22 cellular contexts compared by ENCODE assay signal in the genomic region with DNA sequence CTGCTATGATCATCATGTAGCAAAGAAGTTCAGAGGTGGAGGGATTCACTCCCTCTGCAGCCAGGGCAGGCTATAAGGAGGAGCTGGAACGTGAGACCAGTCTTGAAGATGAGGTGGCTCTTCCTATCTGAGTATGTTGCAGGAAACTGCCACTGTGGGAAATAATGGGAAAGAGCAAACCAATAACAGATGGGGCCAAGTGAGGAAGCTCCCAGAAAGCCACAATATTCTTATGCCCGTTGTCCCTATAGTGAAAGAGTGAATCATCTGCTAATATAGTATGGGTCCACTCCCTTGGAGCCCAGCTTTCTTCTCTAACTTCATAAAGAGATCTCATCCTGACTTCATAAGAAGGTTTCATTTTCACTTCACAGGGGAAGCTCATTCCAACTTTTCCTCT.
"Had no signal": no experiment of that assay in that cellular context is flagged by ENCODE, and none has a peak within 500 bp of the region (broad histone marks: within the 10 kb centered on the region; RNA-seq: fewer than 3 reads in every experiment).

No MANE protein-coding gene starts in this region.

- H3K9me3 ChIP-seq: breast epithelium, heart left ventricle, mucosa of descending colon, right lobe of liver, stomach, transverse colon, uterus had no signal

- DNase-seq: activated CD4-positive, alpha-beta T cell treated with anti-CD3 and anti-CD28 coated beads, Interleukin-2, amount 50 U/mL, for 4 hours; activated naive CD4-positive, alpha-beta T cell treated with Interleukin-2 at 50 U/mL for 16 hours; activated naive CD8-positive, alpha-beta T cell treated with anti-CD3 and anti-CD28 coated beads for 36 hours; activated T-cell treated with anti-CD3 and anti-CD28 coated beads, Interleukin-2, amount 50 U/mL, for 48 hours; effector memory CD4-positive, alpha-beta T cell; heart left ventricle; left colon; mucosa of descending colon; naive B cell; occipital lobe; posterior cingulate gyrus; right lobe of liver; stimulated activated CD4-positive, alpha-beta T cell treated with anti-CD3 and anti-CD28 coated beads, Interleukin-2, amount 100 ng/mL, for 24 hours; stomach; transverse colon; uterus had no signal

- H3K36me3 ChIP-seq: breast epithelium, heart left ventricle, right lobe of liver, stomach, transverse colon, uterus had no signal

- ATAC-seq: heart left ventricle; left colon; mucosa of descending colon; stimulated activated memory B cell treated with anti-CD40 and anti-IgM and Interleukin-4, amounts not matched to agents 10 μg/mL and 1 μg/mL and 100 μg/mL, for 72 hours; WTC11 had no signal

- H3K4me3 ChIP-seq: breast epithelium, heart left ventricle, mucosa of descending colon, right lobe of liver, skin epidermis, stomach, transverse colon, uterus had no signal

- H3K27me3 ChIP-seq: breast epithelium, heart left ventricle, right lobe of liver, stomach, transverse colon, uterus had no signal

- H3K36me3 Mint-ChIP-seq: activated naive CD8-positive, alpha-beta T cell treated with anti-CD3 and anti-CD28 coated beads for 36 hours; memory B cell; stimulated activated memory B cell treated with anti-CD40 and anti-IgM and Interleukin-4, amounts not matched to agents 10 μg/mL and 1 μg/mL and 100 μg/mL, for 72 hours had no signal

- H3K27ac Mint-ChIP-seq: activated naive CD8-positive, alpha-beta T cell treated with anti-CD3 and anti-CD28 coated beads for 36 hours; memory B cell; naive B cell; stimulated activated memory B cell treated with anti-CD40 and anti-IgM and Interleukin-4, amounts not matched to agents 10 μg/mL and 1 μg/mL and 100 μg/mL, for 72 hours; WTC11 had no signal

- H3K4me1 ChIP-seq: breast epithelium, right lobe of liver, stomach, transverse colon, uterus had no signal

- H3K4me3 Mint-ChIP-seq: activated naive CD8-positive, alpha-beta T cell treated with anti-CD3 and anti-CD28 coated beads for 36 hours; central memory CD8-positive, alpha-beta T cell; memory B cell; naive B cell; stimulated activated memory B cell treated with anti-CD40 and anti-IgM and Interleukin-4, amounts not matched to agents 10 μg/mL and 1 μg/mL and 100 μg/mL, for 72 hours; WTC11 had no signal

- H3K27ac ChIP-seq: breast epithelium, heart left ventricle, right lobe of liver, stomach, transverse colon, uterus had no signal

- H3K9me3 Mint-ChIP-seq: memory B cell had no signal
